8 cellular contexts compared by ENCODE assay signal in genomic region chr9:137276757-137277328, GRCh38. TPM values are rescaled to one million over a fixed set of nuclear protein-coding genes. Genes with fewer than 3 reads are reported as not detected.
A peak's percentile ranks its signal among the peaks of the same experiment; 100 is the strongest.
DNase-seq lines count a peak whose midpoint lies in the region; ATAC-seq and TF ChIP-seq lines count a peak whose summit lies in the region.

No MANE protein-coding gene starts in this region.

- intact Hi-C loops in A673 (cut with micrococcal nuclease; ENCODE audit: unreplicated experiment) (no loop called here), activated B cell treated with CpG ODN at 0.5 μM for 24 hours (cut with micrococcal nuclease) (loop anchor here (2.0 to 5.0 kb wide), 2 partner anchors 36 to 150 kb away; partner anchors contain the start of gene TUBB4B), Right ventricle myocardium inferior (cut with DNase I) (loop anchor here (2.0 kb wide), 1 partner anchor 36 kb away; the partner anchor contains the start of gene TUBB4B)

- H3K36me3 ChIP-seq in A673 (ENCODE audit: insufficient read depth, low read length, poor library complexity, severe bottlenecking), result peaks cover 8% of the 10 kb centered on the region

- H3K9me3 Mint-ChIP-seq in activated B cell treated with CpG ODN at 0.5 μM for 24 hours, result no peaks in the 10 kb centered on the region
- H3K9me3 Mint-ChIP-seq in progenitor cell of endocrine pancreas (ENCODE audit: low read depth), result no peaks in the 10 kb centered on the region

- peak overlapping the region; percentile 77 for H3K27ac ChIP-seq in A673 (ENCODE audit: low read depth, low read length, poor library complexity, severe bottlenecking)

- no peaks in the 10 kb centered on the region for H3K27me3 ChIP-seq in A673 (replicated peaks; ENCODE audit: insufficient read depth, low read depth, low read length, poor library complexity)

- H3K4me3 ChIP-seq in A673 (ENCODE audit: low read depth, low read length, poor library complexity, severe bottlenecking), result no peak overlapping the region

- peaks cover 23% of the 10 kb centered on the region for H3K4me1 ChIP-seq in A673 (ENCODE audit: insufficient read depth, low read length, poor library complexity, severe bottlenecking)

- H3K36me3 Mint-ChIP-seq in activated B cell treated with CpG ODN at 0.5 μM for 24 hours (ENCODE audit: low read depth), result peaks cover 4% of the 10 kb centered on the region
- H3K36me3 Mint-ChIP-seq in progenitor cell of endocrine pancreas (ENCODE audit: insufficient read depth), result peaks cover 1% of the 10 kb centered on the region

- H3K27ac Mint-ChIP-seq in activated B cell treated with CpG ODN at 0.5 μM for 24 hours (peak overlapping the region; percentile 93), progenitor cell of endocrine pancreas (peak overlapping the region; percentile 77)

- peak overlapping the region; percentile 85 for H3K4me3 Mint-ChIP-seq in activated B cell treated with CpG ODN at 0.5 μM for 24 hours
- peak overlapping the region; percentile 60 for H3K4me3 Mint-ChIP-seq in progenitor cell of endocrine pancreas (ENCODE audit: low read depth)

- no peaks in the 10 kb centered on the region for H3K27me3 Mint-ChIP-seq in activated B cell treated with CpG ODN at 0.5 μM for 24 hours
- H3K27me3 Mint-ChIP-seq in progenitor cell of endocrine pancreas, result no peaks in the 10 kb centered on the region

- peak; percentile 16 for ATAC-seq in HG03159 (IDR thresholded peaks at IDR 0.05; ENCODE audit: unreplicated experiment)
- ATAC-seq in activated B cell treated with CpG ODN at 0.5 μM for 24 hours (ENCODE audit: low read depth), result peak; percentile 25
- peak; percentile 74 for ATAC-seq in Right ventricle myocardium inferior
- ATAC-seq in GM18868 (IDR thresholded peaks at IDR 0.05; ENCODE audit: unreplicated experiment), result no peak

- DNase-seq in A673 (ENCODE audit: low spot score), result peak; percentile 80
- no peak for DNase-seq in activated B cell treated with CpG ODN at 0.5 μM for 24 hours
- DNase-seq in Right ventricle myocardium inferior (ENCODE audit: missing footprints), result peak; percentile 90
- no peak for DNase-seq in progenitor cell of endocrine pancreas (ENCODE audit: low spot score, unreplicated experiment)
- no peak for DNase-seq in NCI-H1436 treated with DMSO at 0.1 percent for 48 hours (lab: John Stamatoyannopoulos, UW)
- DNase-seq in germinal center (ENCODE audit: low spot score), result no peak

- no peaks in the 10 kb centered on the region for H3K9me3 ChIP-seq in A673 (ENCODE audit: low read depth, low read length, poor library complexity, severe bottlenecking)

- H3K4me1 Mint-ChIP-seq in activated B cell treated with CpG ODN at 0.5 μM for 24 hours, result peaks cover 41% of the 10 kb centered on the region
- H3K4me1 Mint-ChIP-seq in progenitor cell of endocrine pancreas (ENCODE audit: low read depth), result peaks cover 16% of the 10 kb centered on the region

- CTCF ChIA-PET in A673 (lab: Charles Lee) (interaction anchor here (1.0 to 1.6 kb wide), 2 partner anchors 10 to 242 kb away, joined by 4 to 6 read pairs; no protein-coding TSS in a partner anchor), activated B cell treated with CpG ODN at 0.5 μM for 24 hours (lab: Charles Lee) (interaction anchor here (0.7 to 0.8 kb wide), 2 partner anchors 26 to 169 kb away, joined by 3 read pairs; partner anchors contain the start of gene NRARP)

- BruUV-seq in A673 (replicated peaks; lab: Mats Ljungman, UMichigan), result no TSS peak

- TF ChIP-seq CTCF in A673 (conservative IDR thresholded peaks at IDR 0.05; ENCODE audit: low read depth, low read length) (no peak), activated B cell treated with CpG ODN at 0.5 μM for 24 hours (IDR thresholded peaks at IDR 0.05) (no peak), progenitor cell of endocrine pancreas (IDR thresholded peaks at IDR 0.05; ENCODE audit: unreplicated experiment) (no peak)

- POLR2A ChIA-PET in A673 (lab: Charles Lee; ENCODE audit: low non-redundant PET), result interaction anchor here (0.7 kb wide), 1 partner anchor 529 kb away, joined by 3 read pairs; no protein-coding TSS in a partner anchor
- POLR2A ChIA-PET in activated B cell treated with CpG ODN at 0.5 μM for 24 hours (lab: Charles Lee), result interaction anchor here (0.8 to 2.7 kb wide), 16 partner anchors 8 to 342 kb away, joined by 3 to 32 read pairs (median 5); partner anchors contain the start of genes EHMT1, NELFB, NRARP and SSNA1

RNA-seq across cellular contexts. Expression of gene TOR4A, which starts 0.7 kb away (rescaled TPM):
- 0.82 and 1.4 TPM in 2 replicates for total RNA-seq in A673 (2021)
- total RNA-seq in activated B cell treated with CpG ODN at 0.5 μM for 24 hours, result 7.9 and 9.1 TPM in 2 replicates
- total RNA-seq in Right ventricle myocardium inferior, result 16.5 TPM
- total RNA-seq in progenitor cell of endocrine pancreas, result 8.0 and 8.5 TPM in 2 replicates

RNA-seq across cellular contexts. Expression of gene NELFB, which starts 21.7 kb away (rescaled TPM):
- 72.6 and 78.1 TPM in 2 replicates for total RNA-seq in A673 (2021)
- 56.1 and 58.2 TPM in 2 replicates for total RNA-seq in activated B cell treated with CpG ODN at 0.5 μM for 24 hours
- total RNA-seq in Right ventricle myocardium inferior, result 37.9 TPM
- 62.3 and 63.3 TPM in 2 replicates for total RNA-seq in progenitor cell of endocrine pancreas

RNA-seq across cellular contexts. Expression of gene NRARP, which starts 25.2 kb away (rescaled TPM):
- total RNA-seq in A673 (2021) (7.4 and 8.9 TPM in 2 replicates), activated B cell treated with CpG ODN at 0.5 μM for 24 hours (1.9 and 3.0 TPM in 2 replicates), Right ventricle myocardium inferior (4.7 TPM), progenitor cell of endocrine pancreas (24.0 and 27.1 TPM in 2 replicates)

RNA-seq across cellular contexts. Expression of gene STPG3, which starts 25.8 kb away (rescaled TPM):
- total RNA-seq in A673 (2021) (0.35 TPM in 1 of 2 replicates, not detected in the other), activated B cell treated with CpG ODN at 0.5 μM for 24 hours (0.37 TPM in 1 of 2 replicates, not detected in the other), Right ventricle myocardium inferior (1.4 TPM), progenitor cell of endocrine pancreas (not detected in 2 replicates)

RNA-seq across cellular contexts. Expression of gene TUBB4B, which starts 35.8 kb away (rescaled TPM):
- total RNA-seq in A673 (2021) (645 and 714 TPM in 2 replicates), activated B cell treated with CpG ODN at 0.5 μM for 24 hours (182 and 197 TPM in 2 replicates), Right ventricle myocardium inferior (620 TPM), progenitor cell of endocrine pancreas (233 and 245 TPM in 2 replicates)

Comparison
In these comparisons a context has a peak if more than half of its experiments do, and no peak if none do; other contexts are left out.
1. DNase-seq: peak in A673 (single experiment) and Right ventricle myocardium inferior (single experiment); none in activated B cell treated with CpG ODN at 0.5 μM for 24 hours (single experiment), progenitor cell of endocrine pancreas (single experiment), NCI-H1436 treated with DMSO at 0.1 percent for 48 hours (single experiment) and germinal center (single experiment).